Comparison of ENCODE assay signal across 17 cellular contexts in the genomic region with DNA sequence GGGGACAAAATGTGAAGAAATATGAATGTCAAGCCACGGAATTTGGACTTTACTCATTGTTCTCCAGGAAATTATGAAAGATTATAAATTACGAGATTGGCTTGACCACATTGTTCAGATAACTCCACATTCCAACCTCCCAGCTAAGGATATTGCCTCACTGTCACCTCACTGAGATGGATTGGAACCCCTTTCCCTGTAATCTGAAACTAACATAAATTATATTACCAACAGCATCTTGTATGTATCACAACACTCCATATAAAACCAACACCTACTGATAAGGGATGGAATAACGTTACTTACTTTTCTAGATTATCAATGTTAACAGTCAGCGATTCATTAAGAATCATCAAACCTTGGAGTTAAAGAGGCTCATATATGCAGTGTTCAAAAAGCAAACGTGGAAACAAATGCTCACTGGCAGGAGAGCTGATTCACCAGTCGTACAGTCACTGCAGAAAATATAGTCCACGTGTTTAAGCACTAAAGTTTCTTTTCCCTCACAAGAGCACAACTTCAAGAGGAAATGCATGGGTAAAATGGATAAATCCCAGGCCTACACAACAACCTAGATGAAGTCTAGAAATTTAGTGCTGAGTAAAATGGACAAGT.
"Had no signal": no experiment of that assay in that cellular context is flagged by ENCODE, and none has a peak within 500 bp of the region (broad histone marks: within the 10 kb centered on the region; RNA-seq: fewer than 3 reads in every experiment).

No MANE protein-coding gene starts in this region.

- H3K4me3 ChIP-seq: esophagus muscularis mucosa, gastroesophageal sphincter, left lung, prostate gland, upper lobe of left lung had no signal

- H3K9me3 ChIP-seq: esophagus muscularis mucosa, gastroesophageal sphincter, left lung, prostate gland, upper lobe of left lung had no signal

- H3K4me3 Mint-ChIP-seq: activated CD4-positive, alpha-beta memory T cell treated with anti-CD3 and anti-CD28 coated beads, Interleukin-2, amount 10 ng/mL, durations not matched to agents 7 days and 5 days; central memory CD8-positive, alpha-beta T cell; memory B cell; nephron had no signal

- H3K4me1 Mint-ChIP-seq: activated CD4-positive, alpha-beta memory T cell treated with anti-CD3 and anti-CD28 coated beads, Interleukin-2, amount 10 ng/mL, durations not matched to agents 7 days and 5 days; central memory CD8-positive, alpha-beta T cell; memory B cell had no signal

- H3K36me3 ChIP-seq: esophagus muscularis mucosa, gastroesophageal sphincter, left lung, prostate gland, upper lobe of left lung had no signal

- H3K36me3 Mint-ChIP-seq: memory B cell had no signal

- H3K27me3 Mint-ChIP-seq: activated CD4-positive, alpha-beta memory T cell treated with anti-CD3 and anti-CD28 coated beads, Interleukin-2, amount 10 ng/mL, durations not matched to agents 7 days and 5 days; central memory CD8-positive, alpha-beta T cell; memory B cell had no signal

- H3K27ac Mint-ChIP-seq: activated CD4-positive, alpha-beta memory T cell treated with anti-CD3 and anti-CD28 coated beads, Interleukin-2, amount 10 ng/mL, durations not matched to agents 7 days and 5 days; memory B cell; nephron had no signal

- H3K4me1 ChIP-seq: left lung, prostate gland, upper lobe of left lung had no signal

- H3K9me3 Mint-ChIP-seq: activated CD4-positive, alpha-beta memory T cell treated with anti-CD3 and anti-CD28 coated beads, Interleukin-2, amount 10 ng/mL, durations not matched to agents 7 days and 5 days; memory B cell; nephron had no signal

- H3K27ac ChIP-seq: esophagus muscularis mucosa, gastroesophageal sphincter, left lung, prostate gland, upper lobe of left lung had no signal

- H3K27me3 ChIP-seq: esophagus muscularis mucosa, gastroesophageal sphincter, left lung, upper lobe of left lung had no signal

- DNase-seq: activated CD4-positive, alpha-beta memory T cell treated with anti-CD3 and anti-CD28 coated beads, Interleukin-2, amount 10 ng/mL, durations not matched to agents 7 days and 5 days; activated CD4-positive, alpha-beta T cell treated with anti-CD3 and anti-CD28 coated beads for 1 hour; activated CD8-positive, alpha-beta memory T cell treated with anti-CD3 and anti-CD28 coated beads, Interleukin-2, amount 50 U/mL, for 4 hours; effector memory CD4-positive, alpha-beta T cell; left lung; occipital lobe; stimulated activated CD4-positive, alpha-beta T cell treated with anti-CD3 and anti-CD28 coated beads, Interleukin-12 subunit alpha, Interleukin-12 subunit beta, amount 100 ng/mL, for 4 hours; stimulated activated CD4-positive, alpha-beta T cell treated with anti-CD3 and anti-CD28 coated beads, Interleukin-2, amount 100 ng/mL, for 48 hours; stimulated activated CD8-positive, alpha-beta memory T cell treated with anti-CD3 and anti-CD28 coated beads, Interleukin-4, amount 100 ng/mL, for 48 hours; stimulated activated naive CD8-positive, alpha-beta T cell treated with anti-CD3 and anti-CD28 coated beads, Interleukin-15, Interleukin-2, amounts not matched to agents 100 U/mL and 50 U/mL, for 24 hours; upper lobe of left lung had no signal
